Comparison of ENCODE assay signal across 8 cellular contexts in genomic region chrX:154021131-154021611, GRCh38. TPM values are rescaled to one million over a fixed set of nuclear protein-coding genes. Genes with fewer than 3 reads are reported as not detected.
DNase-seq lines count a peak whose midpoint lies in the region; ATAC-seq and TF ChIP-seq lines count a peak whose summit lies in the region.

No MANE protein-coding gene starts in this region.

- ATAC-seq in foreskin keratinocyte (peak; percentile 44), upper lobe of right lung (no peak), HG03565 (IDR thresholded peaks at IDR 0.05; ENCODE audit: unreplicated experiment) (no peak)

- H3K36me3 ChIP-seq in upper lobe of right lung = peaks cover 6% of the 10 kb centered on the region

- peaks cover 5% of the 10 kb centered on the region for H3K36me3 Mint-ChIP-seq in activated CD4-positive, alpha-beta memory T cell treated with anti-CD3 and anti-CD28 coated beads for 36 hours

- no peaks in the 10 kb centered on the region for H3K27me3 Mint-ChIP-seq in activated CD4-positive, alpha-beta memory T cell treated with anti-CD3 and anti-CD28 coated beads for 36 hours

- H3K27me3 ChIP-seq in foreskin keratinocyte = no peaks in the 10 kb centered on the region
- H3K27me3 ChIP-seq in upper lobe of right lung = no peaks in the 10 kb centered on the region

- H3K9me3 Mint-ChIP-seq in activated CD4-positive, alpha-beta memory T cell treated with anti-CD3 and anti-CD28 coated beads for 36 hours = no peaks in the 10 kb centered on the region

- DNase-seq in stimulated activated CD4-positive, alpha-beta T cell treated with anti-CD3 and anti-CD28 coated beads, Interleukin-1b, Interleukin-23, amount 100 ng/mL, for 48 hours = peak; percentile 22
- DNase-seq in stimulated activated CD4-positive, alpha-beta T cell treated with anti-CD3 and anti-CD28 coated beads, Interleukin-2, amount 100 ng/mL, for 48 hours = no peak
- DNase-seq in activated CD4-positive, alpha-beta memory T cell treated with anti-CD3 and anti-CD28 coated beads for 36 hours = peak; percentile 49
- no peak for DNase-seq in foreskin keratinocyte
- DNase-seq in upper lobe of right lung = no peak
- DNase-seq in SW480 (ENCODE audit: low spot score) = no peak
- no peak for DNase-seq in NCI-H2227 (lab: John Stamatoyannopoulos, UW; ENCODE audit: unreplicated experiment)

- intact Hi-C loops in activated CD4-positive, alpha-beta memory T cell treated with anti-CD3 and anti-CD28 coated beads for 36 hours (cut with micrococcal nuclease) = loop anchor here (5.0 kb wide), 3 partner anchors 39 to 71 kb away; no protein-coding TSS in a partner anchor
- intact Hi-C loops in upper lobe of right lung (cut with DNase I) = no loop called here

- no peak for TF ChIP-seq CTCF in foreskin keratinocyte (conservative IDR thresholded peaks at IDR 0.05)
- TF ChIP-seq CTCF in upper lobe of right lung (IDR thresholded peaks at IDR 0.05) = no peak

- POLR2A ChIA-PET in activated CD4-positive, alpha-beta memory T cell treated with anti-CD3 and anti-CD28 coated beads for 36 hours (lab: Charles Lee) = interaction anchor here (0.7 to 3.2 kb wide), 3 partner anchors 47 to 95 kb away, joined by 3 to 10 read pairs (median 4); partner anchors contain the start of gene ARHGAP4

- peak overlapping the region; percentile 94 for H3K27ac Mint-ChIP-seq in activated CD4-positive, alpha-beta memory T cell treated with anti-CD3 and anti-CD28 coated beads for 36 hours

- H3K4me3 Mint-ChIP-seq in activated CD4-positive, alpha-beta memory T cell treated with anti-CD3 and anti-CD28 coated beads for 36 hours = peak overlapping the region; percentile 29

- CTCF ChIA-PET in activated CD4-positive, alpha-beta memory T cell treated with anti-CD3 and anti-CD28 coated beads for 36 hours (lab: Charles Lee) = no interaction called here

- H3K4me3 ChIP-seq in upper lobe of right lung = no peak overlapping the region

- no peaks in the 10 kb centered on the region for H3K9me3 ChIP-seq in upper lobe of right lung

- H3K4me1 ChIP-seq in foreskin keratinocyte (peaks cover 5% of the 10 kb centered on the region), upper lobe of right lung (no peaks in the 10 kb centered on the region)

- H3K4me1 Mint-ChIP-seq in activated CD4-positive, alpha-beta memory T cell treated with anti-CD3 and anti-CD28 coated beads for 36 hours (ENCODE audit: low read depth) = peaks cover 14% of the 10 kb centered on the region

- H3K27ac ChIP-seq in foreskin keratinocyte = no peak overlapping the region
- peak overlapping the region; percentile 6 for H3K27ac ChIP-seq in upper lobe of right lung

RNA-seq across cellular contexts. Expression of gene IRAK1, which starts 1.5 kb away (rescaled TPM):
- 100 to 1,000 TPM in 1 of 2 experiments, 10 to 100 TPM in 1; 99.6 to 106 TPM for total RNA-seq in activated CD4-positive, alpha-beta memory T cell treated with anti-CD3 and anti-CD28 coated beads for 36 hours
- total RNA-seq in foreskin keratinocyte (161 and 174 TPM in 2 replicates), upper lobe of right lung (89.4 TPM)
- 168 and 175 TPM in 2 replicates for polyA plus RNA-seq in foreskin keratinocyte

RNA-seq across cellular contexts. Expression of gene TMEM187, which starts 48.6 kb away (rescaled TPM):
- 1 to 10 TPM; 8.6 to 9.1 TPM for total RNA-seq in activated CD4-positive, alpha-beta memory T cell treated with anti-CD3 and anti-CD28 coated beads for 36 hours
- total RNA-seq in foreskin keratinocyte (3.9 TPM in 2 replicates), upper lobe of right lung (9.0 TPM)
- 5.0 and 5.4 TPM in 2 replicates for polyA plus RNA-seq in foreskin keratinocyte

RNA-seq across cellular contexts. Expression of gene HCFC1, which starts 49.6 kb away (rescaled TPM):
- 10 to 100 TPM; 90.4 to 93.0 TPM for total RNA-seq in activated CD4-positive, alpha-beta memory T cell treated with anti-CD3 and anti-CD28 coated beads for 36 hours
- total RNA-seq in foreskin keratinocyte = 42.9 and 46.0 TPM in 2 replicates
- polyA plus RNA-seq in foreskin keratinocyte = 22.0 and 23.2 TPM in 2 replicates
- total RNA-seq in upper lobe of right lung = 47.5 TPM

Comparison
In these comparisons a context has a peak if more than half of its experiments do, and no peak if none do; other contexts are left out.
1. DNase-seq: peak in stimulated activated CD4-positive, alpha-beta T cell treated with anti-CD3 and anti-CD28 coated beads, Interleukin-1b, Interleukin-23, amount 100 ng/mL, for 48 hours (single experiment) and activated CD4-positive, alpha-beta memory T cell treated with anti-CD3 and anti-CD28 coated beads for 36 hours (single experiment); none in stimulated activated CD4-positive, alpha-beta T cell treated with anti-CD3 and anti-CD28 coated beads, Interleukin-2, amount 100 ng/mL, for 48 hours (0 of 2), foreskin keratinocyte (0 of 2), upper lobe of right lung (single experiment), SW480 (single experiment) and NCI-H2227 (single experiment).